In genomic region chr16:50942143-50942542, GRCh38 we compare ENCODE assay signal across 26 cellular contexts.
"Had no signal": no experiment of that assay in that cellular context is flagged by ENCODE, and none has a peak within 500 bp of the region (broad histone marks: within the 10 kb centered on the region; RNA-seq: fewer than 3 reads in every experiment).

No MANE protein-coding gene starts in this region.

- H3K27ac Mint-ChIP-seq: memory B cell; naive thymus-derived CD4-positive, alpha-beta T cell; nephron; stimulated activated effector memory CD8-positive, alpha-beta T cell treated with anti-CD3 and anti-CD28 coated beads, Interleukin-12 subunit alpha, Interleukin-12 subunit beta, amount 100 ng/mL, for 72 hours had no signal

- ATAC-seq: esophagus mucosa; gastrocnemius medialis; naive thymus-derived CD4-positive, alpha-beta T cell; sciatic nerve; stimulated activated effector memory CD8-positive, alpha-beta T cell treated with anti-CD3 and anti-CD28 coated beads, Interleukin-12 subunit alpha, Interleukin-12 subunit beta, amount 100 ng/mL, for 72 hours had no signal

- H3K4me2 ChIP-seq: smooth muscle cell had no signal

- H3K4me3 ChIP-seq: dorsolateral prefrontal cortex, gastrocnemius medialis, lung, prostate gland, right atrium auricular region, smooth muscle cell, stomach, thyroid gland, vagina had no signal

- H3K4me3 Mint-ChIP-seq: memory B cell; naive thymus-derived CD4-positive, alpha-beta T cell; nephron; stimulated activated effector memory CD8-positive, alpha-beta T cell treated with anti-CD3 and anti-CD28 coated beads, Interleukin-12 subunit alpha, Interleukin-12 subunit beta, amount 100 ng/mL, for 72 hours had no signal

- DNase-seq: dorsolateral prefrontal cortex; effector CD4-positive, alpha-beta T cell; foreskin fibroblast; gastrocnemius medialis; head of caudate nucleus; midbrain; naive thymus-derived CD4-positive, alpha-beta T cell; nucleus accumbens; stimulated activated CD4-positive, alpha-beta T cell treated with anti-CD3 and anti-CD28 coated beads, Interleukin-12 subunit alpha, Interleukin-12 subunit beta, amount 100 ng/mL, for 4 hours; stimulated activated CD4-positive, alpha-beta T cell treated with anti-CD3 and anti-CD28 coated beads, Interleukin-2, amount 100 ng/mL, for 24 hours; stimulated activated CD4-positive, alpha-beta T cell treated with anti-CD3 and anti-CD28 coated beads, Interleukin-4, amount 100 ng/mL, for 24 hours; stimulated activated naive CD4-positive, alpha-beta T cell treated with Interleukin-2 at 50 U/mL for 16 hours; stomach; thyroid gland; trophoblast cell had no signal

- H3K27me3 ChIP-seq: gastrocnemius medialis, right atrium auricular region, thyroid gland, vagina had no signal

- H3K27ac ChIP-seq: dorsolateral prefrontal cortex, epithelial cell of prostate, gastrocnemius medialis, prostate gland, right atrium auricular region, stomach, thyroid gland, vagina had no signal

- H3K4me1 ChIP-seq: gastrocnemius medialis, prostate gland, right atrium auricular region, stomach, thyroid gland, vagina had no signal

- H3K36me3 ChIP-seq: gastrocnemius medialis, prostate gland, right atrium auricular region, stomach, thyroid gland, vagina had no signal

- H3K9me3 ChIP-seq: gastrocnemius medialis, prostate gland, right atrium auricular region, stomach, thyroid gland, vagina had no signal

- H3K4me1 Mint-ChIP-seq: memory B cell; naive thymus-derived CD4-positive, alpha-beta T cell; nephron; stimulated activated effector memory CD8-positive, alpha-beta T cell treated with anti-CD3 and anti-CD28 coated beads, Interleukin-12 subunit alpha, Interleukin-12 subunit beta, amount 100 ng/mL, for 72 hours had no signal

- H3K36me3 Mint-ChIP-seq: memory B cell; naive thymus-derived CD4-positive, alpha-beta T cell; stimulated activated effector memory CD8-positive, alpha-beta T cell treated with anti-CD3 and anti-CD28 coated beads, Interleukin-12 subunit alpha, Interleukin-12 subunit beta, amount 100 ng/mL, for 72 hours had no signal

- H3K9me3 Mint-ChIP-seq: nephron; stimulated activated effector memory CD8-positive, alpha-beta T cell treated with anti-CD3 and anti-CD28 coated beads, Interleukin-12 subunit alpha, Interleukin-12 subunit beta, amount 100 ng/mL, for 72 hours had no signal
